In genomic region chr1:175471039-175471800, GRCh38 we compare ENCODE assay signal across 15 cellular contexts.
DNase-seq lines count a peak whose midpoint lies in the region; ATAC-seq, FAIRE-seq and TF ChIP-seq lines count a peak whose summit lies in the region.
"Had no signal": no experiment of that assay in that cellular context is flagged by ENCODE, and none has a peak within 500 bp of the region (broad histone marks: within the 10 kb centered on the region; RNA-seq: fewer than 3 reads in every experiment).

No MANE protein-coding gene starts in this region.

- H3K4me1 ChIP-seq in K562 (replicated peaks in 1 of 2; ENCODE audit: control insufficient read depth in 2 of 2, insufficient read depth in 2 of 2, low read length in 2 of 2): no peaks in the 10 kb centered on the region
- no peaks in the 10 kb centered on the region for H3K4me1 ChIP-seq in small intestine (ENCODE audit: control insufficient read depth in 2 of 2, insufficient read depth in 1 of 2, low read depth in 1 of 2, low read length in 1 of 2)
- H3K4me1 ChIP-seq: parathyroid adenoma had no signal

- H3K27me3 ChIP-seq in K562 (ENCODE audit: control insufficient read depth in 2 of 2, insufficient read depth in 2 of 2, low read length in 2 of 2) (peaks cover 2 to 5% of the 10 kb centered on the region in 2 experiments; a peak in 2 of 5 replicates), small intestine (ENCODE audit: control insufficient read depth in 2 of 2, insufficient read depth in 2 of 2, low read length in 2 of 2) (no peaks in the 10 kb centered on the region)
- H3K27me3 ChIP-seq: vagina had no signal

- no peaks in the 10 kb centered on the region for H3K4me1 Mint-ChIP-seq in activated T-cell treated with anti-CD3 and anti-CD28 coated beads, Interleukin-2, amount 50 U/mL, for 72 hours (ENCODE audit: low read depth)

- TF ChIP-seq CTCF in LNCaP clone FGC (IDR thresholded peaks at IDR 0.05; ENCODE audit: control insufficient read depth, extremely low read depth, insufficient read depth): no peak
- no peak for TF ChIP-seq CTCF in K562 (IDR thresholded peaks at IDR 0.05 in 2 of 3, conservative IDR thresholded peaks at IDR 0.05 in 1 of 3; ENCODE audit: insufficient read depth in 2 of 3, low read depth in 1 of 3, low read length in 3 of 3)

- no peak overlapping the region for H3K4me2 ChIP-seq in K562 (ENCODE audit: insufficient read depth, low read length)

- H3K9me3 ChIP-seq in K562 (replicated peaks; ENCODE audit: control insufficient read depth, insufficient read depth, low read depth, low read length) (no peaks in the 10 kb centered on the region), small intestine (ENCODE audit: control insufficient read depth, low read depth) (no peaks in the 10 kb centered on the region)
- H3K9me3 ChIP-seq: esophagus squamous epithelium, vagina had no signal

- H3K79me2 ChIP-seq in K562 (ENCODE audit: control insufficient read depth, insufficient read depth, low read length): no peaks in the 10 kb centered on the region
- H3K79me2 ChIP-seq: parathyroid adenoma had no signal

- TF ChIP-seq RAD21 in K562 (CRISPR knock-in tag; conservative IDR thresholded peaks at IDR 0.05 in 1 of 2, IDR thresholded peaks at IDR 0.05 in 1 of 2): no peak

- H3K27ac Mint-ChIP-seq in activated T-cell treated with anti-CD3 and anti-CD28 coated beads, Interleukin-2, amount 50 U/mL, for 72 hours: no peak overlapping the region
- H3K27ac Mint-ChIP-seq: activated CD8-positive, alpha-beta T cell treated with anti-CD3 and anti-CD28 coated beads for 36 hours had no signal

- intact Hi-C loops in K562 (cut with micrococcal nuclease): no loop called here

- H3K4me3 ChIP-seq in LNCaP clone FGC (ENCODE audit: low read depth, low read length) (no peak overlapping the region), K562 (no peak overlapping the region), small intestine (ENCODE audit: low read depth in 1 of 2, low read length in 2 of 2) (no peak overlapping the region)
- H3K4me3 ChIP-seq: esophagus squamous epithelium, vagina had no signal

- DNase-seq in activated T-cell treated with anti-CD3 and anti-CD28 coated beads, Interleukin-2, amount 50 U/mL, for 72 hours: peak in 1 of 2 donors; percentile 23
- no peak for DNase-seq in activated T-cell treated with anti-CD3 and anti-CD28 coated beads, Interleukin-2, amount 50 U/mL, for 1 hour
- peak; percentile 82 for DNase-seq in LNCaP clone FGC (ENCODE audit: low read depth)
- peak in 1 of 4 experiments; percentile 4 for DNase-seq in K562 (ENCODE audit: extremely low read depth in 1 of 4, low spot score in 3 of 4)
- peak; percentile 5 for DNase-seq in small intestine
- no peak for DNase-seq in cerebellar cortex (ENCODE audit: low spot score)
- DNase-seq in retina: no peak
- DNase-seq: activated CD8-positive, alpha-beta T cell treated with anti-CD3 and anti-CD28 coated beads for 36 hours; esophagus squamous epithelium; NCI-H1694; SHP77 treated with DMSO at 0.1 percent for 48 hours had no signal

- no peaks in the 10 kb centered on the region for H3K36me3 ChIP-seq in K562 (ENCODE audit: control insufficient read depth, insufficient read depth, low read length)
- H3K36me3 ChIP-seq in small intestine (ENCODE audit: control insufficient read depth in 2 of 2, insufficient read depth in 2 of 2, low read length in 2 of 2): no peaks in the 10 kb centered on the region
- H3K36me3 ChIP-seq: esophagus squamous epithelium, vagina had no signal

- H3K27ac ChIP-seq in K562 (ENCODE audit: extremely low read depth, low read depth, low read length) (no peak overlapping the region), small intestine (ENCODE audit: low read depth in 1 of 2, low read length in 1 of 2) (no peak overlapping the region)
- H3K27ac ChIP-seq: esophagus squamous epithelium, HL-60, parathyroid adenoma, vagina had no signal

- no peaks in the 10 kb centered on the region for H4K20me1 ChIP-seq in K562 (replicated peaks; ENCODE audit: control insufficient read depth, insufficient read depth, low read length)

- no peak overlapping the region for H2AFZ ChIP-seq in K562 (ENCODE audit: low read depth, low read length)
- H2AFZ ChIP-seq: parathyroid adenoma had no signal

- POLR2A ChIA-PET in K562 (lab: Yijun Ruan, JAX): interaction anchor here (0.6 to 1.2 kb wide), 3 partner anchors 11 to 244 kb away, joined by 3 read pairs; no protein-coding TSS in a partner anchor

- no TSS peak for BruUV-seq in K562 (replicated peaks; lab: Mats Ljungman, UMichigan)

- H3K9ac ChIP-seq in K562 (ENCODE audit: insufficient read depth in 1 of 2, low read depth in 2 of 2, low read length in 2 of 2): no peak overlapping the region
- H3K9ac ChIP-seq: parathyroid adenoma had no signal

- H3K9me1 ChIP-seq in K562 (ENCODE audit: control insufficient read depth, insufficient read depth, low read length): no peaks in the 10 kb centered on the region

- H3K9me3 Mint-ChIP-seq in activated T-cell treated with anti-CD3 and anti-CD28 coated beads, Interleukin-2, amount 50 U/mL, for 72 hours: no peaks in the 10 kb centered on the region
- H3K9me3 Mint-ChIP-seq: activated CD8-positive, alpha-beta T cell treated with anti-CD3 and anti-CD28 coated beads for 36 hours had no signal

- H3K4me3 Mint-ChIP-seq in activated T-cell treated with anti-CD3 and anti-CD28 coated beads, Interleukin-2, amount 50 U/mL, for 72 hours: peak overlapping the region in 1 of 2 donors; percentile 5
- H3K4me3 Mint-ChIP-seq: activated CD8-positive, alpha-beta T cell treated with anti-CD3 and anti-CD28 coated beads for 36 hours had no signal

- in situ Hi-C loops in K562 (cut with MboI): no loop called here

- no peak for TF ChIP-seq EP300 in K562 (IDR thresholded peaks at IDR 0.05; ENCODE audit: low read length)

- no peak for FAIRE-seq in K562 (lab: Jason Lieb, UNC)
- FAIRE-seq in small intestine (lab: Jason Lieb, UNC): no peak

- H3K36me3 Mint-ChIP-seq in activated T-cell treated with anti-CD3 and anti-CD28 coated beads, Interleukin-2, amount 50 U/mL, for 72 hours (ENCODE audit: insufficient read depth in 2 of 2): no peaks in the 10 kb centered on the region

- peak; percentile 74 to 88 for ATAC-seq in activated T-cell treated with anti-CD3 and anti-CD28 coated beads, Interleukin-2, amount 50 U/mL, for 72 hours (replicated peaks in 1 of 2)
- ATAC-seq in K562 (no peak), GM21381 (IDR thresholded peaks at IDR 0.05; ENCODE audit: unreplicated experiment) (no peak)
- ATAC-seq: activated CD8-positive, alpha-beta T cell treated with anti-CD3 and anti-CD28 coated beads for 36 hours had no signal

- whole genome bisulfite sequencing in K562 (ENCODE audit: insufficient coverage, low coverage, missing lambda C conversion rate): under 1% methylated on average over 10 of the region's 10 CpGs
- 22 to 57% (median 38%) methylated on average over 10 of the region's 10 CpGs for WGBS in small intestine, 3 donors

- CTCF ChIA-PET in K562 (lab: Yijun Ruan, JAX; ENCODE audit: low intra/inter-chr PET ratio): no interaction called here

- no peak for TF ChIP-seq POLR2A in K562 (conservative IDR thresholded peaks at IDR 0.05)

- H3K27me3 Mint-ChIP-seq in activated T-cell treated with anti-CD3 and anti-CD28 coated beads, Interleukin-2, amount 50 U/mL, for 72 hours (ENCODE audit: low read depth): peaks cover 60% of the 10 kb centered on the region

TF ChIP-seq in K562, 482 proteins besides CTCF, POLR2A, EP300 and RAD21 (continues in another document):
- TF ChIP-seq CEBPG (CRISPR knock-in tag; IDR thresholded peaks at IDR 0.05) (no peak), CEBPG (tag; conservative IDR thresholded peaks at IDR 0.05 in 1 of 2, IDR thresholded peaks at IDR 0.05 in 1 of 2) (peak in 1 of 2 experiments; percentile 79; a peak in 2 of 4 replicates), ZNF655 (CRISPR knock-in tag; IDR thresholded peaks at IDR 0.05) (no peak), FOSL1 (tag; conservative IDR thresholded peaks at IDR 0.05) (peak; percentile 65; the same call in 1 of the 2 replicates), CEBPB (tag; IDR thresholded peaks at IDR 0.05) (peak; percentile 34; the same call in 1 of the 2 replicates), MAFG (tag; conservative IDR thresholded peaks at IDR 0.05) (no peak)
- TF ChIP-seq, protein P1, sequence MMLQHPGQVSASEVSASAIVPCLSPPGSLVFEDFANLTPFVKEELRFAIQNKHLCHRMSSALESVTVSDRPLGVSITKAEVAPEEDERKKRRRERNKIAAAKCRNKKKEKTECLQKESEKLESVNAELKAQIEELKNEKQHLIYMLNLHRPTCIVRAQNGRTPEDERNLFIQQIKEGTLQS (IDR thresholded peaks at IDR 0.05): peak; percentile 46; the same call in 1 of the 2 replicates
- TF ChIP-seq, protein P1 (CRISPR knock-in tag; conservative IDR thresholded peaks at IDR 0.05): no peak

Comparison
In these comparisons a context has a peak if more than half of its experiments do, and no peak if none do; other contexts are left out.
1. ATAC-seq: peak in activated T-cell treated with anti-CD3 and anti-CD28 coated beads, Interleukin-2, amount 50 U/mL, for 72 hours (2 of 2); none in K562 (single experiment) and GM21381 (single experiment).
2. DNase-seq: peak in LNCaP clone FGC (single experiment) and small intestine (single experiment); none in activated T-cell treated with anti-CD3 and anti-CD28 coated beads, Interleukin-2, amount 50 U/mL, for 1 hour (single experiment), cerebellar cortex (single experiment) and retina (single experiment).